In genomic region chr6:36985963-36986703, GRCh38 we compare ENCODE assay signal across 8 cellular contexts. TPM values are rescaled to one million over a fixed set of nuclear protein-coding genes. Genes with fewer than 3 reads are reported as not detected.
A peak's percentile ranks its signal among the peaks of the same experiment; 100 is the strongest.
DNase-seq lines count a peak whose midpoint lies in the region; ATAC-seq lines count a peak whose summit lies in the region.

TSS of gene MTCH1 (minus strand) at chr6:36986196. CDS start at chr6:36986173, 23 bp downstream.

- peak within 1 kb of the TSS; percentile 89 for H3K27ac ChIP-seq in mesodermal cell (ENCODE audit: low read depth, low read length, severe bottlenecking)

- H3K4me3 Mint-ChIP-seq in activated CD8-positive, alpha-beta memory T cell treated with anti-CD3 and anti-CD28 coated beads, Interleukin-2, amount 10 ng/mL, durations not matched to agents 7 days and 5 days = no peak within 1 kb of the TSS

- peak within 1 kb of the TSS; percentile 86 for H3K27ac Mint-ChIP-seq in activated CD8-positive, alpha-beta memory T cell treated with anti-CD3 and anti-CD28 coated beads, Interleukin-2, amount 10 ng/mL, durations not matched to agents 7 days and 5 days

- H3K9me3 ChIP-seq in endocrine pancreas (ENCODE audit: control insufficient read depth, low read length) (no peaks in the 10 kb centered on the region), mesodermal cell (ENCODE audit: control insufficient read depth, low read length) (no peaks in the 10 kb centered on the region)

- H3K36me3 ChIP-seq in endocrine pancreas (ENCODE audit: control insufficient read depth, insufficient read depth, low read length) = no peaks in the 10 kb centered on the region
- H3K36me3 ChIP-seq in mesodermal cell (ENCODE audit: control insufficient read depth, insufficient read depth, low read length) = peaks cover 29% of the 10 kb centered on the region

- ATAC-seq in GM19468 (IDR thresholded peaks at IDR 0.05; ENCODE audit: extremely low read depth, unreplicated experiment) = peak; percentile 86
- peak; percentile 90 for ATAC-seq in activated CD8-positive, alpha-beta memory T cell treated with anti-CD3 and anti-CD28 coated beads, Interleukin-2, amount 10 ng/mL, durations not matched to agents 7 days and 5 days

- H3K4me1 Mint-ChIP-seq in activated CD8-positive, alpha-beta memory T cell treated with anti-CD3 and anti-CD28 coated beads, Interleukin-2, amount 10 ng/mL, durations not matched to agents 7 days and 5 days = peaks cover 20% of the 10 kb centered on the region

- peaks cover 6% of the 10 kb centered on the region for H3K36me3 Mint-ChIP-seq in activated CD8-positive, alpha-beta memory T cell treated with anti-CD3 and anti-CD28 coated beads, Interleukin-2, amount 10 ng/mL, durations not matched to agents 7 days and 5 days

- H3K27me3 ChIP-seq in endocrine pancreas (ENCODE audit: control insufficient read depth, insufficient read depth, low read length) = no peaks in the 10 kb centered on the region

- H3K4me3 ChIP-seq in endocrine pancreas (ENCODE audit: control insufficient read depth, insufficient read depth, low read length) (peak within 1 kb of the TSS; percentile 78), mesodermal cell (ENCODE audit: extremely low read depth, insufficient read depth, low read length, poor library complexity, severe bottlenecking) (peak within 1 kb of the TSS; percentile 96)

- no peaks in the 10 kb centered on the region for H3K9me3 Mint-ChIP-seq in activated CD8-positive, alpha-beta memory T cell treated with anti-CD3 and anti-CD28 coated beads, Interleukin-2, amount 10 ng/mL, durations not matched to agents 7 days and 5 days (ENCODE audit: low read depth)

- WGBS in mesodermal cell (ENCODE audit: insufficient coverage in 2 of 2), 2 experiments = 0% methylated on average over 80 to 89 of the region's 90 CpGs

- peak within 1 kb of the TSS; percentile 91 for H3K9ac ChIP-seq in endocrine pancreas (ENCODE audit: control insufficient read depth, insufficient read depth, low read length)

- peaks cover 15% of the 10 kb centered on the region for H3K27me3 Mint-ChIP-seq in activated CD8-positive, alpha-beta memory T cell treated with anti-CD3 and anti-CD28 coated beads, Interleukin-2, amount 10 ng/mL, durations not matched to agents 7 days and 5 days

- H3K4me1 ChIP-seq in endocrine pancreas (ENCODE audit: control insufficient read depth, insufficient read depth, low read length) (peaks cover 9% of the 10 kb centered on the region), mesodermal cell (ENCODE audit: control insufficient read depth, insufficient read depth, low read length, poor library complexity, severe bottlenecking) (peaks cover 27% of the 10 kb centered on the region)

- DNase-seq in COLO668 (lab: John Stamatoyannopoulos, UW; ENCODE audit: unreplicated experiment) (peak; percentile 87), HS-27A (ENCODE audit: low read depth) (peak; percentile 68), NOMO-1 treated with DMSO at 0.1 percent for 48 hours (lab: John Stamatoyannopoulos, UW; ENCODE audit: unreplicated experiment) (peak; percentile 78)
- peak; percentile 89 for DNase-seq in activated CD8-positive, alpha-beta memory T cell treated with anti-CD3 and anti-CD28 coated beads, Interleukin-2, amount 10 ng/mL, durations not matched to agents 7 days and 5 days
- DNase-seq in stimulated activated CD8-positive, alpha-beta memory T cell treated with anti-CD3 and anti-CD28 coated beads, Interleukin-15, amount 100 ng/mL, for 24 hours (ENCODE audit: low read depth) = peak; percentile 82

- CTCF ChIA-PET in activated CD8-positive, alpha-beta memory T cell treated with anti-CD3 and anti-CD28 coated beads, Interleukin-2, amount 10 ng/mL, durations not matched to agents 7 days and 5 days (lab: Charles Lee) = interaction anchor here (0.6 to 4.4 kb wide), 13 partner anchors 9 to 225 kb away, joined by 3 to 36 read pairs (median 5); partner anchors contain the start of genes C6orf89 and PPIL1

RNA-seq across cellular contexts. Expression of gene MTCH1, which starts in this region (rescaled TPM):
- 100 to 1,000 TPM; 125 to 167 TPM for total RNA-seq in activated CD8-positive, alpha-beta memory T cell treated with anti-CD3 and anti-CD28 coated beads, Interleukin-2, amount 10 ng/mL, durations not matched to agents 7 days and 5 days
- 233 TPM for polyA plus RNA-seq in mesodermal cell (2013, experiment 1 of 2)
- polyA plus RNA-seq in mesodermal cell (2013, experiment 2 of 2) = 195 TPM

Comparison
In these comparisons a context has a peak if more than half of its experiments do, and no peak if none do; other contexts are left out.
1. Peak in every context shown above with its lines: DNase-seq, ATAC-seq, H3K4me3 ChIP-seq and H3K27ac ChIP-seq.